ENCODE assay signal across 19 cellular contexts in genomic region chr10:118116555-118117311, GRCh38.
DNase-seq lines count a peak whose midpoint lies in the region; ATAC-seq, FAIRE-seq and TF ChIP-seq lines count a peak whose summit lies in the region.
"Had no signal": no experiment of that assay in that cellular context is flagged by ENCODE, and none has a peak within 500 bp of the region (broad histone marks: within the 10 kb centered on the region; RNA-seq: fewer than 3 reads in every experiment).

No MANE protein-coding gene starts in this region.

- H3K36me3 Mint-ChIP-seq in immature natural killer cell: no peaks in the 10 kb centered on the region
- H3K36me3 Mint-ChIP-seq: activated naive CD4-positive, alpha-beta T cell treated with anti-CD3 and anti-CD28 coated beads, Interleukin-2, amount 50 U/mL, for 72 hours had no signal

- H3K27me3 ChIP-seq in thoracic aorta (replicated peaks; ENCODE audit: insufficient read depth): no peaks in the 10 kb centered on the region
- H3K27me3 ChIP-seq: brain microvascular endothelial cell, left lung had no signal

- H3K4me1 Mint-ChIP-seq in immature natural killer cell: no peaks in the 10 kb centered on the region
- H3K4me1 Mint-ChIP-seq: B cell; stimulated activated naive CD8-positive, alpha-beta T cell treated with anti-CD3 and anti-CD28 coated beads, Interleukin-15, amount 100 ng/mL, for 72 hours had no signal

- no peak for TF ChIP-seq RAD21 in Ishikawa (IDR thresholded peaks at IDR 0.05; ENCODE audit: low read depth)

- peaks cover 0 to 2% (median 0%) of the 10 kb centered on the region in 6 donors for H3K9me3 Mint-ChIP-seq in immature natural killer cell
- H3K9me3 Mint-ChIP-seq: activated naive CD4-positive, alpha-beta T cell treated with anti-CD3 and anti-CD28 coated beads, Interleukin-2, amount 50 U/mL, for 72 hours; activated T-cell treated with anti-CD3 and anti-CD28 coated beads, Interleukin-2, amount 50 U/mL, for 24 hours; stimulated activated naive CD8-positive, alpha-beta T cell treated with anti-CD3 and anti-CD28 coated beads, Interleukin-15, amount 100 ng/mL, for 72 hours had no signal

- H3K4me3 Mint-ChIP-seq in immature natural killer cell: no peak overlapping the region
- H3K4me3 Mint-ChIP-seq: activated T-cell treated with anti-CD3 and anti-CD28 coated beads, Interleukin-2, amount 50 U/mL, for 24 hours; B cell; stimulated activated naive CD8-positive, alpha-beta T cell treated with anti-CD3 and anti-CD28 coated beads, Interleukin-15, amount 100 ng/mL, for 72 hours had no signal

- H3K27ac ChIP-seq in VCaP: peak overlapping the region; percentile 40
- H3K27ac ChIP-seq in thoracic aorta: no peak overlapping the region
- H3K27ac ChIP-seq: brain microvascular endothelial cell, left lung had no signal

- no peak for FAIRE-seq in GM19239 (lab: Jason Lieb, UNC)

- DNase-seq in kidney glomerular epithelial cell (lab: John Stamatoyannopoulos, UW): peak; percentile 49
- no peak for DNase-seq in thoracic aorta (ENCODE audit: low spot score)
- no peak for DNase-seq in GM19239 (ENCODE audit: insufficient read length, low spot score)
- DNase-seq in AML-193 (lab: John Stamatoyannopoulos, UW): no peak
- no peak for DNase-seq in immature natural killer cell
- DNase-seq: activated CD4-positive, alpha-beta T cell treated with anti-CD3 and anti-CD28 coated beads, Interleukin-2, amount 50 U/mL, for 48 hours; activated T-cell treated with anti-CD3 and anti-CD28 coated beads, Interleukin-2, amount 50 U/mL, for 24 hours; brain microvascular endothelial cell; dermis blood vessel endothelial cell; DMS 273 treated with DMSO at 0.1 percent for 48 hours; hippocampal formation; NCI-H2081; NCI-H748 treated with DMSO at 0.1 percent for 48 hours; stimulated activated naive CD8-positive, alpha-beta T cell treated with anti-CD3 and anti-CD28 coated beads, Interleukin-15, amount 100 ng/mL, for 72 hours had no signal

- H3K27me3 Mint-ChIP-seq in immature natural killer cell (ENCODE audit: low read depth in 3 of 3): peaks cover 0 to 2% (median 2%) of the 10 kb centered on the region in 3 donors
- H3K27me3 Mint-ChIP-seq: stimulated activated naive CD8-positive, alpha-beta T cell treated with anti-CD3 and anti-CD28 coated beads, Interleukin-15, amount 100 ng/mL, for 72 hours had no signal

- H3K9me3 ChIP-seq in thoracic aorta: no peaks in the 10 kb centered on the region
- H3K9me3 ChIP-seq: left lung had no signal

- no peak for TF ChIP-seq EP300 in Ishikawa (IDR thresholded peaks at IDR 0.05; ENCODE audit: borderline replicate concordance)

- TF ChIP-seq CTCF in VCaP (conservative IDR thresholded peaks at IDR 0.05) (no peak), thoracic aorta (IDR thresholded peaks at IDR 0.05) (no peak)

- H3K27ac Mint-ChIP-seq in immature natural killer cell: no peak overlapping the region
- H3K27ac Mint-ChIP-seq: activated naive CD4-positive, alpha-beta T cell treated with anti-CD3 and anti-CD28 coated beads, Interleukin-2, amount 50 U/mL, for 72 hours; activated T-cell treated with anti-CD3 and anti-CD28 coated beads, Interleukin-2, amount 50 U/mL, for 24 hours; B cell; stimulated activated naive CD8-positive, alpha-beta T cell treated with anti-CD3 and anti-CD28 coated beads, Interleukin-15, amount 100 ng/mL, for 72 hours had no signal

- peak overlapping the region; percentile 30 for H3K4me3 ChIP-seq in thoracic aorta
- H3K4me3 ChIP-seq: left lung had no signal

- peaks cover 0 to 13% of the 10 kb centered on the region in 2 donors for H3K4me1 ChIP-seq in thoracic aorta (ENCODE audit: control insufficient read depth in 1 of 2, low read depth in 2 of 2)
- H3K4me1 ChIP-seq: left lung had no signal

- ATAC-seq in thoracic aorta (ENCODE audit: insufficient number of reproducible peaks, low FRiP score, low read depth): no peak
- ATAC-seq: activated naive CD4-positive, alpha-beta T cell treated with anti-CD3 and anti-CD28 coated beads, Interleukin-2, amount 50 U/mL, for 72 hours; left lung; stimulated activated naive CD8-positive, alpha-beta T cell treated with anti-CD3 and anti-CD28 coated beads, Interleukin-15, amount 100 ng/mL, for 72 hours had no signal

- no peaks in the 10 kb centered on the region for H3K36me3 ChIP-seq in thoracic aorta
- H3K36me3 ChIP-seq: brain microvascular endothelial cell, left lung had no signal

TF ChIP-seq in Ishikawa, 13 proteins besides CTCF, POLR2A, EP300 and RAD21:
- TF ChIP-seq CREB1 (IDR thresholded peaks at IDR 0.05; ENCODE audit: low read depth) (no peak), NFIC (IDR thresholded peaks at IDR 0.05) (peak; percentile 21; the same call in 1 of the 2 replicates), TCF12 (IDR thresholded peaks at IDR 0.05; ENCODE audit: low read depth) (peak; percentile 52; the same call in 1 of the 2 replicates)
